Comparison of ENCODE assay signal across 1 cellular context in the genomic region with DNA sequence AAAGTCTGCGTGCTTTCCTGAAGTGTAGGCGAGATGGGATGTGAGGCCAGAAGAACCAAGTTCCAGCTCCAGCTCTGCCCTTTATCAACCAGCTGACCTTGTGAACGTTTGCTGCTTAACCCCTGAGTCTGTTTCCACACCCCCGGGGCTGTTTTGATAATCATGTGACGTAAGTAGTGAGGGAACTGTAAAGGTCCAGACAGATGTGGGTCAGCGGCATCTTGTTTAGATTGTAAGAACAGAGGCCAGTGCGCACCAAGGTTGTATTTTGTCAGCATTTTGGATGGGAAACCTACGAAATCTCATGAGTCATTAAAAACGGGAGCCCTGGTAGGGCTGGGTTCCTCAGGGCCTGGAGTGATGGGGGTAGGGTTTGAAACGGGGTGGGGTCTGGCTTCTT.
TF ChIP-seq lines count a peak whose summit lies in the region.

No MANE protein-coding gene starts in this region.

TF ChIP-seq in liver, 16 proteins besides CTCF, POLR2A, EP300 and RAD21 (continued from another document):
- TF ChIP-seq, protein P1, sequence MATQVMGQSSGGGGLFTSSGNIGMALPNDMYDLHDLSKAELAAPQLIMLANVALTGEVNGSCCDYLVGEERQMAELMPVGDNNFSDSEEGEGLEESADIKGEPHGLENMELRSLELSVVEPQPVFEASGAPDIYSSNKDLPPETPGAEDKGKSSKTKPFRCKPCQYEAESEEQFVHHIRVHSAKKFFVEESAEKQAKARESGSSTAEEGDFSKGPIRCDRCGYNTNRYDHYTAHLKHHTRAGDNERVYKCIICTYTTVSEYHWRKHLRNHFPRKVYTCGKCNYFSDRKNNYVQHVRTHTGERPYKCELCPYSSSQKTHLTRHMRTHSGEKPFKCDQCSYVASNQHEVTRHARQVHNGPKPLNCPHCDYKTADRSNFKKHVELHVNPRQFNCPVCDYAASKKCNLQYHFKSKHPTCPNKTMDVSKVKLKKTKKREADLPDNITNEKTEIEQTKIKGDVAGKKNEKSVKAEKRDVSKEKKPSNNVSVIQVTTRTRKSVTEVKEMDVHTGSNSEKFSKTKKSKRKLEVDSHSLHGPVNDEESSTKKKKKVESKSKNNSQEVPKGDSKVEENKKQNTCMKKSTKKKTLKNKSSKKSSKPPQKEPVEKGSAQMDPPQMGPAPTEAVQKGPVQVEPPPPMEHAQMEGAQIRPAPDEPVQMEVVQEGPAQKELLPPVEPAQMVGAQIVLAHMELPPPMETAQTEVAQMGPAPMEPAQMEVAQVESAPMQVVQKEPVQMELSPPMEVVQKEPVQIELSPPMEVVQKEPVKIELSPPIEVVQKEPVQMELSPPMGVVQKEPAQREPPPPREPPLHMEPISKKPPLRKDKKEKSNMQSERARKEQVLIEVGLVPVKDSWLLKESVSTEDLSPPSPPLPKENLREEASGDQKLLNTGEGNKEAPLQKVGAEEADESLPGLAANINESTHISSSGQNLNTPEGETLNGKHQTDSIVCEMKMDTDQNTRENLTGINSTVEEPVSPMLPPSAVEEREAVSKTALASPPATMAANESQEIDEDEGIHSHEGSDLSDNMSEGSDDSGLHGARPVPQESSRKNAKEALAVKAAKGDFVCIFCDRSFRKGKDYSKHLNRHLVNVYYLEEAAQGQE (IDR thresholded peaks at IDR 0.05) = no peak
- TF ChIP-seq GABPA (IDR thresholded peaks at IDR 0.05 in 1 of 2, conservative IDR thresholded peaks at IDR 0.05 in 1 of 2) = no peak
- no peak for TF ChIP-seq HNF4G (IDR thresholded peaks at IDR 0.05)
- peak; percentile 72 for TF ChIP-seq NR2F2 (IDR thresholded peaks at IDR 0.05)
- TF ChIP-seq, protein P2, sequence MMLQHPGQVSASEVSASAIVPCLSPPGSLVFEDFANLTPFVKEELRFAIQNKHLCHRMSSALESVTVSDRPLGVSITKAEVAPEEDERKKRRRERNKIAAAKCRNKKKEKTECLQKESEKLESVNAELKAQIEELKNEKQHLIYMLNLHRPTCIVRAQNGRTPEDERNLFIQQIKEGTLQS (IDR thresholded peaks at IDR 0.05) = no peak
- no peak for TF ChIP-seq TAF1 (conservative IDR thresholded peaks at IDR 0.05)
- no peak for TF ChIP-seq JUND (IDR thresholded peaks at IDR 0.05)
